Comparison of ENCODE assay signal across 6 cellular contexts in the genomic region with DNA sequence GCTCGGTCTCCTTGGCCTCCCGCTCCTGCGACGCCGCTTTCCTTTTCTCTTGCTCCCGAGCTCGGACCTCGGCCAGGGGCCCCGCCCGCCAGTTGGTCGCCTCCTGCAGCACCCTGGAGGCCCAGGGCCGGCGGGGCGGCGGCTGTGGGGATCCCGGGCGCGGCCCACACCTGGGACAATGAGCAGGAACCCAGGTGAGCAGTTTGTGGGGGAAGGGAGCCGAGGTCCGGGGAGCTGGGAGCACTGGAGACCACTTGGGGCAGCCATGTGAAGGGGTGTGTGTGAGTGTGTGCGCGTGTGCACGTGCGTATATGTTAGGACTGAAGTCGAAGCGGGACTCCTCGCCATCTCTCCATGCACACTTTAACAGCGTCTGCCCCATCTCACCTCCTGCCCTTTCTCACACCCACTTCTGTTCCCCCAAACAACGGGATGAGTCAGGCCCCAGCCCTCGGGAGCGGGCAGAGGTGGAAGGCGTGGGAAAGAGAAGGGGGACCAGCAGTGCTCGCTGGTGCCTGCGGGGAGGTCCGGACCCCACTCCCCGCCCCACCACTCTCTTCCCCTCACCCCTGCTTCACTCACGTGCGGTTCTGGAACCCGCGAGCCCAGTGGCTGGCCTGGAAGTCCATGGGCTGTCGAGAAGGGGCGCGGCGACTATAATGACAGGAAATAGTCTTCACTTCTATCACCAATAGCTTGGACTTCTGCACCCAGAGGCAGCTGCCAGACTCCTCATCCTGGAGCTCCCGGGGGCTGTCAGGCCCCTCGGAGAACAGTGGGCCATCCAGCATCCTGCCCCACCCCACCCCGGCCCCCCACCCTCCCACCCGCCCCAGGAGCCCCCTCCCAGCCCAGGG.
DNase-seq lines count a peak whose midpoint lies in the region; ATAC-seq lines count a peak whose summit lies in the region.

No MANE protein-coding gene starts in this region.

- H3K4me1 ChIP-seq in BLaER1 treated with 17β-estradiol and CSF1 and Interleukin-3, amounts not matched to agents 10 nM and 100 nM: peaks cover 46 to 61% (median 55%) of the 10 kb centered on the region in 10 experiments
- peaks cover 18% of the 10 kb centered on the region for H3K4me1 ChIP-seq in adipocyte (ENCODE audit: control insufficient read depth, insufficient read depth, low read length)
- H3K4me1 ChIP-seq in muscle layer of colon (ENCODE audit: insufficient read depth, low read length): peaks cover 24% of the 10 kb centered on the region

- H3K4me3 ChIP-seq in BLaER1 treated with 17β-estradiol and CSF1 and Interleukin-3, amounts not matched to agents 10 nM and 100 nM: peak overlapping the region; percentile 48 to 71 (median 59)
- H3K4me3 ChIP-seq in adipocyte (ENCODE audit: low read length): peak overlapping the region; percentile 68
- H3K4me3 ChIP-seq in muscle layer of colon (ENCODE audit: low read depth in 1 of 2, low read length in 2 of 2): peak overlapping the region; percentile 32 to 33

- peaks cover 20 to 36% (median 27%) of the 10 kb centered on the region in 11 experiments for H3K36me3 ChIP-seq in BLaER1 treated with 17β-estradiol and CSF1 and Interleukin-3, amounts not matched to agents 10 nM and 100 nM
- H3K36me3 ChIP-seq in adipocyte (ENCODE audit: control insufficient read depth, insufficient read depth, low read length, severe bottlenecking) (peaks cover 32% of the 10 kb centered on the region), muscle layer of colon (ENCODE audit: insufficient read depth, low read length) (peaks cover 24% of the 10 kb centered on the region)

- peaks cover 70 to 78% (median 74%) of the 10 kb centered on the region in 11 experiments for H3K27me3 ChIP-seq in BLaER1 treated with 17β-estradiol and CSF1 and Interleukin-3, amounts not matched to agents 10 nM and 100 nM
- peaks cover 12% of the 10 kb centered on the region for H3K27me3 ChIP-seq in adipocyte (replicated peaks; ENCODE audit: control insufficient read depth, insufficient read depth, low read length)
- H3K27me3 ChIP-seq in muscle layer of colon (ENCODE audit: control insufficient read depth in 1 of 2, insufficient read depth in 2 of 2, low read length in 2 of 2): peaks cover 41 to 73% of the 10 kb centered on the region in 2 donors

- ATAC-seq in HG02571 (IDR thresholded peaks at IDR 0.05; ENCODE audit: unreplicated experiment): peak; percentile 10
- ATAC-seq in HG03135 (IDR thresholded peaks at IDR 0.05; ENCODE audit: unreplicated experiment): no peak

- H3K27ac ChIP-seq in BLaER1 treated with 17β-estradiol and CSF1 and Interleukin-3, amounts not matched to agents 10 nM and 100 nM: peak overlapping the region in 3 of 11 experiments; percentile 3 to 54 (median 35); a peak in 5 of 22 replicates
- no peak overlapping the region for H3K27ac ChIP-seq in muscle layer of colon (ENCODE audit: low read depth, low read length)

- peak; percentile 37 for DNase-seq in adipocyte (ENCODE audit: low read depth)
- DNase-seq in NCI-H2107 treated with DMSO at 0.1 percent for 48 hours (lab: John Stamatoyannopoulos, UW; ENCODE audit: unreplicated experiment): no peak

- H3K9me3 ChIP-seq in BLaER1 treated with 17β-estradiol and CSF1 and Interleukin-3, amounts not matched to agents 10 nM and 100 nM (replicated peaks in 1 of 11): no peaks in the 10 kb centered on the region
- H3K9me3 ChIP-seq in adipocyte (ENCODE audit: control insufficient read depth, low read length) (no peaks in the 10 kb centered on the region), muscle layer of colon (ENCODE audit: low read length) (no peaks in the 10 kb centered on the region)

- H4K20me1 ChIP-seq in BLaER1 treated with 17β-estradiol and CSF1 and Interleukin-3, amounts not matched to agents 10 nM and 100 nM: peaks cover 0 to 55% (median 13%) of the 10 kb centered on the region in 11 experiments; a peak in 13 of 22 replicates

- H3K4me2 ChIP-seq in BLaER1 treated with 17β-estradiol and CSF1 and Interleukin-3, amounts not matched to agents 10 nM and 100 nM: peak overlapping the region; percentile 95 to 100 (median 97)

- peak overlapping the region; percentile 12 to 78 (median 61); a peak in 20 of 22 replicates for H3K9ac ChIP-seq in BLaER1 treated with 17β-estradiol and CSF1 and Interleukin-3, amounts not matched to agents 10 nM and 100 nM
- no peak overlapping the region for H3K9ac ChIP-seq in adipocyte (ENCODE audit: low read length)
- H3K9ac ChIP-seq in muscle layer of colon (ENCODE audit: low read length): no peak overlapping the region

Comparison
In these comparisons a context has a peak if more than half of its experiments do, and no peak if none do; other contexts are left out.
1. H3K9ac ChIP-seq: peak in BLaER1 treated with 17β-estradiol and CSF1 and Interleukin-3, amounts not matched to agents 10 nM and 100 nM (11 of 11); none in adipocyte (single experiment) and muscle layer of colon (single experiment).
2. Peak in every context shown above with its lines, with median percentiles within 50 percentile points of each other: H3K4me3 ChIP-seq.